ENCODE assay signal across 18 cellular contexts in genomic region chr10:100155936-100156335, GRCh38. TPM values are rescaled to one million over a fixed set of nuclear protein-coding genes. Genes with fewer than 3 reads are reported as not detected.
DNase-seq lines count a peak whose midpoint lies in the region; ATAC-seq, FAIRE-seq and TF ChIP-seq lines count a peak whose summit lies in the region.
"Had no signal": no experiment of that assay in that cellular context is flagged by ENCODE, and none has a peak within 500 bp of the region (broad histone marks: within the 10 kb centered on the region; RNA-seq: fewer than 3 reads in every experiment).

No MANE protein-coding gene starts in this region.

- H3K4me1 ChIP-seq in colonic mucosa, result no peaks in the 10 kb centered on the region

- H3K9me3 ChIP-seq in colonic mucosa, result no peaks in the 10 kb centered on the region

- peak overlapping the region; percentile 47 for H3K27ac Mint-ChIP-seq in activated CD8-positive, alpha-beta memory T cell treated with anti-CD3 and anti-CD28 coated beads, Interleukin-2, amount 10 ng/mL, durations not matched to agents 7 days and 5 days
- H3K27ac Mint-ChIP-seq in activated T-helper 17 cell treated with anti-CD3 and anti-CD28 coated beads, Interleukin-2, amount 50 U/mL, for 72 hours, result peak overlapping the region; percentile 44
- peak overlapping the region in 1 of 7 donors; percentile 3 for H3K27ac Mint-ChIP-seq in CD14-positive monocyte
- H3K27ac Mint-ChIP-seq: B cell, H9 had no signal

- TF ChIP-seq CTCF in GM20000 (IDR thresholded peaks at IDR 0.05; ENCODE audit: extremely low read depth, missing control alignments) (no peak), CD14-positive monocyte (IDR thresholded peaks at IDR 0.05) (no peak), colonic mucosa (IDR thresholded peaks at IDR 0.05) (no peak)

- no peak overlapping the region for H3K4me3 ChIP-seq in colonic mucosa

- CTCF ChIA-PET in activated CD8-positive, alpha-beta memory T cell treated with anti-CD3 and anti-CD28 coated beads, Interleukin-2, amount 10 ng/mL, durations not matched to agents 7 days and 5 days (lab: Charles Lee), result no interaction called here

- H3K9me3 Mint-ChIP-seq in activated CD8-positive, alpha-beta memory T cell treated with anti-CD3 and anti-CD28 coated beads, Interleukin-2, amount 10 ng/mL, durations not matched to agents 7 days and 5 days (ENCODE audit: low read depth), result no peaks in the 10 kb centered on the region
- H3K9me3 Mint-ChIP-seq in activated T-helper 17 cell treated with anti-CD3 and anti-CD28 coated beads, Interleukin-2, amount 50 U/mL, for 72 hours, result no peaks in the 10 kb centered on the region
- no peaks in the 10 kb centered on the region for H3K9me3 Mint-ChIP-seq in CD14-positive monocyte
- H3K9me3 Mint-ChIP-seq: H9 had no signal

- H3K36me3 Mint-ChIP-seq in activated CD8-positive, alpha-beta memory T cell treated with anti-CD3 and anti-CD28 coated beads, Interleukin-2, amount 10 ng/mL, durations not matched to agents 7 days and 5 days, result peaks cover 75% of the 10 kb centered on the region
- peaks cover 96% of the 10 kb centered on the region for H3K36me3 Mint-ChIP-seq in activated T-helper 17 cell treated with anti-CD3 and anti-CD28 coated beads, Interleukin-2, amount 50 U/mL, for 72 hours (ENCODE audit: low read depth)
- H3K36me3 Mint-ChIP-seq in CD14-positive monocyte, result peaks cover 83 to 96% of the 10 kb centered on the region in 2 donors

- H3K27ac ChIP-seq in colonic mucosa, result no peak overlapping the region

- H3K27me3 Mint-ChIP-seq in activated CD8-positive, alpha-beta memory T cell treated with anti-CD3 and anti-CD28 coated beads, Interleukin-2, amount 10 ng/mL, durations not matched to agents 7 days and 5 days, result no peaks in the 10 kb centered on the region
- H3K27me3 Mint-ChIP-seq in activated T-helper 17 cell treated with anti-CD3 and anti-CD28 coated beads, Interleukin-2, amount 50 U/mL, for 72 hours, result no peaks in the 10 kb centered on the region
- no peaks in the 10 kb centered on the region for H3K27me3 Mint-ChIP-seq in CD14-positive monocyte (ENCODE audit: low read depth in 3 of 3)
- H3K27me3 Mint-ChIP-seq: B cell; CD4-positive, alpha-beta memory T cell had no signal

- H3K4me3 Mint-ChIP-seq in activated CD8-positive, alpha-beta memory T cell treated with anti-CD3 and anti-CD28 coated beads, Interleukin-2, amount 10 ng/mL, durations not matched to agents 7 days and 5 days, result no peak overlapping the region
- peak overlapping the region; percentile 2 for H3K4me3 Mint-ChIP-seq in activated T-helper 17 cell treated with anti-CD3 and anti-CD28 coated beads, Interleukin-2, amount 50 U/mL, for 72 hours
- no peak overlapping the region for H3K4me3 Mint-ChIP-seq in CD14-positive monocyte
- H3K4me3 Mint-ChIP-seq: B cell; CD4-positive, alpha-beta memory T cell; H9 had no signal

- H3K4me1 Mint-ChIP-seq in activated CD8-positive, alpha-beta memory T cell treated with anti-CD3 and anti-CD28 coated beads, Interleukin-2, amount 10 ng/mL, durations not matched to agents 7 days and 5 days, result peaks cover 20% of the 10 kb centered on the region
- peaks cover 33% of the 10 kb centered on the region for H3K4me1 Mint-ChIP-seq in activated T-helper 17 cell treated with anti-CD3 and anti-CD28 coated beads, Interleukin-2, amount 50 U/mL, for 72 hours
- H3K4me1 Mint-ChIP-seq in CD14-positive monocyte, result no peaks in the 10 kb centered on the region
- H3K4me1 Mint-ChIP-seq: H9 had no signal

- no peaks in the 10 kb centered on the region for H3K27me3 ChIP-seq in colonic mucosa

- DNase-seq in activated CD8-positive, alpha-beta memory T cell treated with anti-CD3 and anti-CD28 coated beads, Interleukin-2, amount 10 ng/mL, durations not matched to agents 7 days and 5 days, result no peak
- DNase-seq in activated CD8-positive, alpha-beta memory T cell treated with anti-CD3 and anti-CD28 coated beads, Interleukin-2, amount 50 U/mL, for 4 hours, result no peak
- DNase-seq in GM18507 (ENCODE audit: extremely low spot score, insufficient read length, low read depth) (no peak), GM20000 (ENCODE audit: low spot score) (peak; percentile 25), CD14-positive monocyte (ENCODE audit: low spot score) (no peak), DMS 273 (lab: John Stamatoyannopoulos, UW; ENCODE audit: unreplicated experiment) (no peak), colonic mucosa (no peak)
- DNase-seq: C1 segment of cervical spinal cord; CD4-positive, alpha-beta memory T cell; DMS153; DMS79 treated with DMSO at 0.1 percent for 48 hours; EL; GDM1; GOT3; H9 had no signal

- H3K9ac ChIP-seq in colonic mucosa (ENCODE audit: low read depth in 2 of 2, low read length in 2 of 2), result no peak overlapping the region

- peaks cover 15% of the 10 kb centered on the region for H3K36me3 ChIP-seq in colonic mucosa

- no peak for ATAC-seq in activated CD8-positive, alpha-beta memory T cell treated with anti-CD3 and anti-CD28 coated beads, Interleukin-2, amount 10 ng/mL, durations not matched to agents 7 days and 5 days
- peak; percentile 45 for ATAC-seq in activated T-helper 17 cell treated with anti-CD3 and anti-CD28 coated beads, Interleukin-2, amount 50 U/mL, for 72 hours (replicated peaks)

- FAIRE-seq in GM18507 (lab: Jason Lieb, UNC), result peak; percentile 85
- FAIRE-seq: A204.1 had no signal

- intact Hi-C loops in CD14-positive monocyte (cut with micrococcal nuclease) (no loop called here), colonic mucosa (cut with DNase I) (no loop called here)

RNA-seq across cellular contexts. Expression of gene ERLIN1, which starts 29.9 kb away (rescaled TPM):
- 10 to 100 TPM; 17.2 to 17.5 TPM for total RNA-seq in activated CD8-positive, alpha-beta memory T cell treated with anti-CD3 and anti-CD28 coated beads, Interleukin-2, amount 10 ng/mL, durations not matched to agents 7 days and 5 days
- 10 to 100 TPM; 12.1 to 19.1 TPM for total RNA-seq in activated T-helper 17 cell treated with anti-CD3 and anti-CD28 coated beads, Interleukin-2, amount 50 U/mL, for 72 hours
- polyA plus RNA-seq in CD14-positive monocyte, result 10 to 100 TPM; 18.7 to 31.4 TPM
- total RNA-seq in colonic mucosa, result 10 to 100 TPM; 50.0 to 58.4 TPM
